ENCODE assay signal across 26 cellular contexts in the genomic region with DNA sequence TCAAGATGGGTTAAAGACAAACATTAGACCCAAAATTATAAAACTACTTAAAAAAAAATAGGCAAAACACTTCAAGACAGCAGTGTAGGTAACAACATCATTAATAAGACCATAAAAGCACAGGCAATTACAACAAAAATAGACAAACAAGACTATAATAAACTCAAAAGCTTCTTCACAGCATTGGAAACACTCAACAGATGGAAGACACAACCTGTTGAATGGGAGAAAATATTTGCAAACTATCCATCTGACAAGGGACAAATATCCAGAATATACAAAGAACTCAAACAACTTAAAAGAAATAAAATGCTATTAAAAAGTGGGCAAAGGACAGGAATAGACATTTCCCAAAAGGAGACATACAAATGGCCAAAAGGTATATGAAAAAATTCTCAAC.
"Had no signal": no experiment of that assay in that cellular context is flagged by ENCODE, and none has a peak within 500 bp of the region (broad histone marks: within the 10 kb centered on the region; RNA-seq: fewer than 3 reads in every experiment).

No MANE protein-coding gene starts in this region.

- H3K4me1 ChIP-seq: colonic mucosa, esophagus muscularis mucosa, esophagus squamous epithelium, foreskin keratinocyte, gastrocnemius medialis, gastroesophageal sphincter had no signal

- H3K4me1 Mint-ChIP-seq: endodermal cell had no signal

- H3K36me3 ChIP-seq: colonic mucosa, esophagus muscularis mucosa, esophagus squamous epithelium, gastrocnemius medialis, gastroesophageal sphincter, heart left ventricle, heart right ventricle had no signal

- H3K4me3 Mint-ChIP-seq: dendritic cell treated with granulocyte-macrophage colony-stimulating factor and Interleukin-4, amounts not matched to agents 40 ng/mL and 50 ng/mL, for 4 days; effector memory CD8-positive, alpha-beta T cell; endodermal cell had no signal

- DNase-seq: colonic mucosa; cortex of kidney; dermis blood vessel endothelial cell; dorsolateral prefrontal cortex; effector CD4-positive, alpha-beta T cell; effector CD8-positive, alpha-beta T cell; effector memory CD4-positive, alpha-beta T cell; effector memory CD8-positive, alpha-beta T cell; endodermal cell; erythroblast; esophagus squamous epithelium; foreskin fibroblast; foreskin keratinocyte; foreskin melanocyte; gastrocnemius medialis; glutamatergic neuron; head of caudate nucleus; heart left ventricle; heart right ventricle had no signal

- ATAC-seq: effector memory CD8-positive, alpha-beta T cell; esophagus mucosa; foreskin keratinocyte; gastrocnemius medialis; gastroesophageal sphincter; heart left ventricle; heart right ventricle had no signal

- H3K4me3 ChIP-seq: colonic mucosa, coronary artery, dorsolateral prefrontal cortex, esophagus muscularis mucosa, esophagus squamous epithelium, gastrocnemius medialis, gastroesophageal sphincter, heart left ventricle, heart right ventricle, hepatocyte had no signal

- H3K9me3 ChIP-seq: colonic mucosa, esophagus squamous epithelium, gastrocnemius medialis had no signal

- H3K27ac Mint-ChIP-seq: dendritic cell treated with granulocyte-macrophage colony-stimulating factor and Interleukin-4, amounts not matched to agents 40 ng/mL and 50 ng/mL, for 4 days; effector memory CD8-positive, alpha-beta T cell; endodermal cell had no signal

- H3K27ac ChIP-seq: colonic mucosa, coronary artery, dorsolateral prefrontal cortex, epithelial cell of prostate, esophagus muscularis mucosa, esophagus squamous epithelium, foreskin keratinocyte, gastrocnemius medialis, gastroesophageal sphincter, heart left ventricle, heart right ventricle, hepatocyte had no signal

- H3K27me3 Mint-ChIP-seq: dendritic cell treated with granulocyte-macrophage colony-stimulating factor and Interleukin-4, amounts not matched to agents 40 ng/mL and 50 ng/mL, for 4 days; effector memory CD8-positive, alpha-beta T cell had no signal
